In genomic region chr7:48085433-48085791, GRCh38 we compare ENCODE assay signal across 9 cellular contexts. TPM values are rescaled to one million over a fixed set of nuclear protein-coding genes. Genes with fewer than 3 reads are reported as not detected.
A peak's percentile ranks its signal among the peaks of the same experiment; 100 is the strongest.
DNase-seq lines count a peak whose midpoint lies in the region; ATAC-seq, FAIRE-seq and TF ChIP-seq lines count a peak whose summit lies in the region.
"Had no signal": no experiment of that assay in that cellular context is flagged by ENCODE, and none has a peak within 500 bp of the region (broad histone marks: within the 10 kb centered on the region; RNA-seq: fewer than 3 reads in every experiment).

No MANE protein-coding gene starts in this region.

- H3K4me3 Mint-ChIP-seq in activated T-helper 1 cell treated with anti-CD3 and anti-CD28 coated beads, Interleukin-12 subunit alpha, Interleukin-12 subunit beta, Interleukin-2, Interleukin-4 antibody, amounts not matched to agents 30 ng/mL and 10 ng/mL and 1 ng/mL, durations not matched to agents 14 hours and 24 hours and 36 hours = peak overlapping the region; percentile 70
- H3K4me3 Mint-ChIP-seq in natural killer cell = peak overlapping the region; percentile 83

- no peaks in the 10 kb centered on the region for H3K27me3 ChIP-seq in dorsolateral prefrontal cortex

- H3K27ac ChIP-seq in dorsolateral prefrontal cortex = peak overlapping the region in 1 of 59 donors; percentile 57

- no peak overlapping the region for H3K4me3 ChIP-seq in dorsolateral prefrontal cortex

- intact Hi-C loops in activated T-helper 1 cell treated with anti-CD3 and anti-CD28 coated beads, Interleukin-12 subunit alpha, Interleukin-12 subunit beta, Interleukin-2, Interleukin-4 antibody, amounts not matched to agents 30 ng/mL and 10 ng/mL and 1 ng/mL, durations not matched to agents 14 hours and 24 hours and 36 hours (cut with micrococcal nuclease) = loop anchor here (1.0 to 5.0 kb wide), 7 partner anchors 44 to 603 kb away; partner anchors contain the start of genes C7orf57 and HUS1
- intact Hi-C loops in natural killer cell (cut with micrococcal nuclease) (loop anchor here (2.0 to 5.0 kb wide), 4 partner anchors 39 to 108 kb away; partner anchors contain the start of genes C7orf57 and HUS1), dorsolateral prefrontal cortex (cut with DNase I) (no loop called here)

- peaks cover 2% of the 10 kb centered on the region for H3K27me3 Mint-ChIP-seq in activated T-helper 1 cell treated with anti-CD3 and anti-CD28 coated beads, Interleukin-12 subunit alpha, Interleukin-12 subunit beta, Interleukin-2, Interleukin-4 antibody, amounts not matched to agents 30 ng/mL and 10 ng/mL and 1 ng/mL, durations not matched to agents 14 hours and 24 hours and 36 hours (ENCODE audit: insufficient read depth)
- H3K27me3 Mint-ChIP-seq in natural killer cell (ENCODE audit: low read depth in 2 of 2) = no peaks in the 10 kb centered on the region

- H3K27ac Mint-ChIP-seq in activated T-helper 1 cell treated with anti-CD3 and anti-CD28 coated beads, Interleukin-12 subunit alpha, Interleukin-12 subunit beta, Interleukin-2, Interleukin-4 antibody, amounts not matched to agents 30 ng/mL and 10 ng/mL and 1 ng/mL, durations not matched to agents 14 hours and 24 hours and 36 hours = peak overlapping the region; percentile 95
- peak overlapping the region; percentile 96 to 98 for H3K27ac Mint-ChIP-seq in natural killer cell

- ATAC-seq in HG03378 (IDR thresholded peaks at IDR 0.05; ENCODE audit: unreplicated experiment) (peak; percentile 17), natural killer cell (no peak), GM18520 (IDR thresholded peaks at IDR 0.05; ENCODE audit: unreplicated experiment) (no peak), HG02763 (IDR thresholded peaks at IDR 0.05; ENCODE audit: unreplicated experiment) (no peak)

- FAIRE-seq in urothelium cell line (lab: Jason Lieb, UNC) = no peak

- DNase-seq in Daoy (ENCODE audit: low read depth) (peak; percentile 74), natural killer cell (no peak), dorsolateral prefrontal cortex (no peak), urothelium cell line (ENCODE audit: low spot score) (no peak)
- no peak for DNase-seq in activated T-helper 1 cell treated with anti-CD3 and anti-CD28 coated beads, Interleukin-12 subunit alpha, Interleukin-12 subunit beta, Interleukin-2, Interleukin-4 antibody, amounts not matched to agents 30 ng/mL and 10 ng/mL and 1 ng/mL, durations not matched to agents 14 hours and 24 hours and 36 hours (ENCODE audit: low spot score)

- peaks cover 65% of the 10 kb centered on the region for H3K4me1 Mint-ChIP-seq in activated T-helper 1 cell treated with anti-CD3 and anti-CD28 coated beads, Interleukin-12 subunit alpha, Interleukin-12 subunit beta, Interleukin-2, Interleukin-4 antibody, amounts not matched to agents 30 ng/mL and 10 ng/mL and 1 ng/mL, durations not matched to agents 14 hours and 24 hours and 36 hours (ENCODE audit: low read depth)
- H3K4me1 Mint-ChIP-seq in natural killer cell = peaks cover 52 to 68% of the 10 kb centered on the region in 2 donors

- TF ChIP-seq CTCF in natural killer cell (IDR thresholded peaks at IDR 0.05) (no peak), dorsolateral prefrontal cortex (IDR thresholded peaks at IDR 0.05 in 54 of 56, conservative IDR thresholded peaks at IDR 0.05 in 2 of 56; ENCODE audit: low read depth in 1 of 56, partially characterized antibody in 56 of 56) (no peak)

- peaks cover 4% of the 10 kb centered on the region for H3K36me3 Mint-ChIP-seq in activated T-helper 1 cell treated with anti-CD3 and anti-CD28 coated beads, Interleukin-12 subunit alpha, Interleukin-12 subunit beta, Interleukin-2, Interleukin-4 antibody, amounts not matched to agents 30 ng/mL and 10 ng/mL and 1 ng/mL, durations not matched to agents 14 hours and 24 hours and 36 hours (ENCODE audit: low read depth)
- peaks cover 2% of the 10 kb centered on the region for H3K36me3 Mint-ChIP-seq in natural killer cell

- H3K9me3 Mint-ChIP-seq in activated T-helper 1 cell treated with anti-CD3 and anti-CD28 coated beads, Interleukin-12 subunit alpha, Interleukin-12 subunit beta, Interleukin-2, Interleukin-4 antibody, amounts not matched to agents 30 ng/mL and 10 ng/mL and 1 ng/mL, durations not matched to agents 14 hours and 24 hours and 36 hours = no peaks in the 10 kb centered on the region
- H3K9me3 Mint-ChIP-seq in natural killer cell = no peaks in the 10 kb centered on the region

RNA-seq across cellular contexts. Expression of gene UPP1, which starts 3.7 kb away (rescaled TPM):
- total RNA-seq in Daoy (2014; rRNA removed; shearing (Covaris generic)) = 47.3 and 50.8 TPM in 2 replicates
- 51.6 and 55.4 TPM in 2 replicates for total RNA-seq in activated T-helper 1 cell treated with anti-CD3 and anti-CD28 coated beads, Interleukin-12 subunit alpha, Interleukin-12 subunit beta, Interleukin-2, Interleukin-4 antibody, amounts not matched to agents 30 ng/mL and 10 ng/mL and 1 ng/mL, durations not matched to agents 14 hours and 24 hours and 36 hours
- total RNA-seq in natural killer cell = 100 to 1,000 TPM in 2 of 3 donors, 10 to 100 TPM in 1; 98.5 to 121 (median 113) TPM
- total RNA-seq in dorsolateral prefrontal cortex = 10 to 100 TPM; 25.8 to 76.9 (median 50.4) TPM

RNA-seq across cellular contexts. Expression of gene C7orf57, which starts 50.1 kb away (rescaled TPM):
- total RNA-seq in Daoy (2014; rRNA removed; shearing (Covaris generic)) = 0.91 and 0.95 TPM in 2 replicates
- total RNA-seq in activated T-helper 1 cell treated with anti-CD3 and anti-CD28 coated beads, Interleukin-12 subunit alpha, Interleukin-12 subunit beta, Interleukin-2, Interleukin-4 antibody, amounts not matched to agents 30 ng/mL and 10 ng/mL and 1 ng/mL, durations not matched to agents 14 hours and 24 hours and 36 hours = 0.10 and 0.31 TPM in 2 replicates
- total RNA-seq in natural killer cell (under 1 TPM in 1 of 3 donors, not detected in 2; 0.85 TPM), dorsolateral prefrontal cortex (1 to 10 TPM in 3 of 120 experiments, under 1 TPM in 16, not detected in 101; 0.20 to 1.7 (median 0.41) TPM)

RNA-seq across cellular contexts. Expression of gene SUN3, which starts 56.5 kb away (rescaled TPM):
- not detected in 2 replicates for total RNA-seq in Daoy (2014; rRNA removed; shearing (Covaris generic))
- not detected in 2 replicates for total RNA-seq in activated T-helper 1 cell treated with anti-CD3 and anti-CD28 coated beads, Interleukin-12 subunit alpha, Interleukin-12 subunit beta, Interleukin-2, Interleukin-4 antibody, amounts not matched to agents 30 ng/mL and 10 ng/mL and 1 ng/mL, durations not matched to agents 14 hours and 24 hours and 36 hours
- total RNA-seq in natural killer cell = 1 to 10 TPM in 1 of 3 donors, not detected in 2; 1.3 TPM
- total RNA-seq in dorsolateral prefrontal cortex = 1 to 10 TPM in 20 of 120 experiments, under 1 TPM in 39, not detected in 61; 0.32 to 2.5 (median 0.81) TPM
- total RNA-seq: pulmonary artery endothelial cell had no signal

Comparison
In these comparisons a context has a peak if more than half of its experiments do, and no peak if none do; other contexts are left out.
1. intact Hi-C loops: an anchor here in activated T-helper 1 cell treated with anti-CD3 and anti-CD28 coated beads, Interleukin-12 subunit alpha, Interleukin-12 subunit beta, Interleukin-2, Interleukin-4 antibody, amounts not matched to agents 30 ng/mL and 10 ng/mL and 1 ng/mL, durations not matched to agents 14 hours and 24 hours and 36 hours (1.0 to 5.0 kb wide) and natural killer cell (2.0 to 5.0 kb wide); none called in dorsolateral prefrontal cortex.